In genomic region chrX:72060196-72060974, GRCh38 we compare ENCODE assay signal across 12 cellular contexts.
DNase-seq lines count a peak whose midpoint lies in the region; ATAC-seq, FAIRE-seq and TF ChIP-seq lines count a peak whose summit lies in the region.
"Had no signal": no experiment of that assay in that cellular context is flagged by ENCODE, and none has a peak within 500 bp of the region (broad histone marks: within the 10 kb centered on the region; RNA-seq: fewer than 3 reads in every experiment).

No MANE protein-coding gene starts in this region.

- H3K9me3 ChIP-seq in endothelial cell of umbilical vein (replicated peaks; ENCODE audit: control insufficient read depth, insufficient read depth, low read length), result no peaks in the 10 kb centered on the region
- H3K9me3 ChIP-seq in ovary, result no peaks in the 10 kb centered on the region
- H3K9me3 ChIP-seq: A549 had no signal

- H3K9ac ChIP-seq in endothelial cell of umbilical vein (replicated peaks; ENCODE audit: extremely low read depth, insufficient read depth, low read length), result no peak overlapping the region

- TF ChIP-seq CTCF in endothelial cell of umbilical vein (IDR thresholded peaks at IDR 0.05; ENCODE audit: extremely low read depth in 1 of 2, insufficient read depth in 1 of 2, low read depth in 1 of 2, low read length in 2 of 2), result no peak
- TF ChIP-seq CTCF in ovary (IDR thresholded peaks at IDR 0.05), result no peak

- WGBS in ovary, 3 donors, result 60 to 68% (median 63%) methylated on average over 9 of the region's 9 CpGs

- BruUV-seq in endothelial cell of umbilical vein (replicated peaks; lab: Mats Ljungman, UMichigan), result no TSS peak

- TF ChIP-seq POLR2A in endothelial cell of umbilical vein (IDR thresholded peaks at IDR 0.05; ENCODE audit: low read depth, low read length), result no peak
- no peak for TF ChIP-seq POLR2A in ovary (IDR thresholded peaks at IDR 0.05)

- CTCF ChIA-PET in endothelial cell of umbilical vein (lab: Charles Lee), result interaction anchor here (1.1 to 2.3 kb wide), 3 partner anchors 15 to 41 kb away, joined by 3 to 9 read pairs (median 7); no protein-coding TSS in a partner anchor

- no peak overlapping the region for H2AFZ ChIP-seq in endothelial cell of umbilical vein (ENCODE audit: low read depth, low read length)

- H3K4me1 ChIP-seq in endothelial cell of umbilical vein (ENCODE audit: control insufficient read depth, extremely low read depth, insufficient read depth, low read length), result peaks cover 13% of the 10 kb centered on the region
- peaks cover 7% of the 10 kb centered on the region for H3K4me1 ChIP-seq in ovary (ENCODE audit: insufficient read depth)
- H3K4me1 ChIP-seq: A549 had no signal

- H3K4me3 ChIP-seq in endothelial cell of umbilical vein (replicated peaks in 1 of 3; ENCODE audit: insufficient read depth in 1 of 3, low read depth in 1 of 3, low read length in 3 of 3), result no peak overlapping the region
- H3K4me3 ChIP-seq in ovary, result no peak overlapping the region
- H3K4me3 ChIP-seq: A549 had no signal

- ATAC-seq in GM19452 (IDR thresholded peaks at IDR 0.05; ENCODE audit: unreplicated experiment), result no peak
- no peak for ATAC-seq in HG03135 (IDR thresholded peaks at IDR 0.05; ENCODE audit: unreplicated experiment)
- ATAC-seq: A549 had no signal

- POLR2A ChIA-PET in endothelial cell of umbilical vein (lab: Charles Lee), result no interaction called here

- no peaks in the 10 kb centered on the region for H3K36me3 ChIP-seq in endothelial cell of umbilical vein (ENCODE audit: control insufficient read depth in 2 of 2, extremely low read depth in 1 of 2, insufficient read depth in 2 of 2, low read length in 2 of 2)
- no peaks in the 10 kb centered on the region for H3K36me3 ChIP-seq in ovary

- no peak for FAIRE-seq in endothelial cell of umbilical vein (lab: Jason Lieb, UNC)
- FAIRE-seq: A549 had no signal

- H3K27ac ChIP-seq in endothelial cell of umbilical vein (ENCODE audit: insufficient read depth, low read depth, low read length), result no peak overlapping the region
- no peak overlapping the region for H3K27ac ChIP-seq in ovary
- H3K27ac ChIP-seq: A549 had no signal

- no peaks in the 10 kb centered on the region for H3K79me2 ChIP-seq in endothelial cell of umbilical vein (ENCODE audit: control insufficient read depth, insufficient read depth, low read length)

- H4K20me1 ChIP-seq in endothelial cell of umbilical vein (replicated peaks; ENCODE audit: control insufficient read depth, extremely low read depth, insufficient read depth, low read length), result no peaks in the 10 kb centered on the region

- H3K27me3 ChIP-seq in endothelial cell of umbilical vein (ENCODE audit: control insufficient read depth in 2 of 2, insufficient read depth in 2 of 2, low read length in 2 of 2), result no peaks in the 10 kb centered on the region
- no peaks in the 10 kb centered on the region for H3K27me3 ChIP-seq in ovary

- peak; percentile 66 for DNase-seq in NCI-H1436 (lab: John Stamatoyannopoulos, UW)
- DNase-seq in NCI-H1436 treated with DMSO at 0.1 percent for 48 hours (lab: John Stamatoyannopoulos, UW), result no peak
- DNase-seq in NCI-H524 (lab: John Stamatoyannopoulos, UW), result peak; percentile 56 to 89
- DNase-seq in endothelial cell of umbilical vein (ENCODE audit: low read depth, low spot score), result peak; percentile 34
- DNase-seq in ovary, result peak in 3 of 5 donors; percentile 30 to 58 (median 50)
- DNase-seq in amniotic stem cell (lab: John Stamatoyannopoulos, UW), result no peak
- DNase-seq: activated CD8-positive, alpha-beta memory T cell treated with anti-CD3 and anti-CD28 coated beads, Interleukin-2, amount 50 U/mL, for 4 hours; GDM1; KBM-7 had no signal

- no peak overlapping the region for H3K4me2 ChIP-seq in endothelial cell of umbilical vein (ENCODE audit: insufficient read depth, low read length)
- H3K4me2 ChIP-seq: A549 had no signal

- H3K9me1 ChIP-seq in endothelial cell of umbilical vein (replicated peaks; ENCODE audit: control insufficient read depth, extremely low read depth, insufficient read depth, low read length), result no peaks in the 10 kb centered on the region

- TF ChIP-seq EP300 in ovary (IDR thresholded peaks at IDR 0.05), result no peak

- intact Hi-C loops in endothelial cell of umbilical vein (cut with micrococcal nuclease) (loop anchor here (2.0 kb wide), 1 partner anchor 18 kb away; no protein-coding TSS in a partner anchor), ovary (cut with DNase I) (no loop called here)

- dilution Hi-C loops in endothelial cell of umbilical vein (cut with MboI; ENCODE audit: extremely low pct_ligation_motif_present, low sequenced_read_pairs), result no loop called here

TF ChIP-seq in endothelial cell of umbilical vein, 7 proteins besides CTCF, POLR2A, EP300 and RAD21:
- TF ChIP-seq GATA2 (IDR thresholded peaks at IDR 0.05; ENCODE audit: insufficient read depth, insufficient read length, low read depth, low read length) (no peak), FOS (IDR thresholded peaks at IDR 0.05; ENCODE audit: borderline replicate concordance, insufficient read depth, low read length) (no peak), EZH2 (IDR thresholded peaks at IDR 0.05; ENCODE audit: borderline replicate concordance, low read depth, low read length, severe bottlenecking) (no peak), POLR2AphosphoS5 (IDR thresholded peaks at IDR 0.05; ENCODE audit: insufficient read depth, low read depth, low read length) (no peak), MYC (IDR thresholded peaks at IDR 0.05; ENCODE audit: low read depth, low read length) (no peak), JUN (IDR thresholded peaks at IDR 0.05; ENCODE audit: borderline replicate concordance, insufficient read depth, insufficient read length, low read depth) (no peak)
- TF ChIP-seq, protein P1, sequence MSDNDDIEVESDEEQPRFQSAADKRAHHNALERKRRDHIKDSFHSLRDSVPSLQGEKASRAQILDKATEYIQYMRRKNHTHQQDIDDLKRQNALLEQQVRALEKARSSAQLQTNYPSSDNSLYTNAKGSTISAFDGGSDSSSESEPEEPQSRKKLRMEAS (IDR thresholded peaks at IDR 0.05; ENCODE audit: insufficient read depth, insufficient read length), result no peak

Comparison
In these comparisons a context has a peak if more than half of its experiments do, and no peak if none do; other contexts are left out.
1. DNase-seq: peak in NCI-H1436 (single experiment), NCI-H524 (2 of 2), endothelial cell of umbilical vein (single experiment) and ovary (3 of 5); none in NCI-H1436 treated with DMSO at 0.1 percent for 48 hours (single experiment) and amniotic stem cell (single experiment).